19 cellular contexts compared by ENCODE assay signal in genomic region chr7:107404740-107405537, GRCh38.
DNase-seq lines count a peak whose midpoint lies in the region; ATAC-seq, FAIRE-seq and TF ChIP-seq lines count a peak whose summit lies in the region.
"Had no signal": no experiment of that assay in that cellular context is flagged by ENCODE, and none has a peak within 500 bp of the region (broad histone marks: within the 10 kb centered on the region; RNA-seq: fewer than 3 reads in every experiment).

No MANE protein-coding gene starts in this region.

- H3K4me1 ChIP-seq in A673 (ENCODE audit: insufficient read depth, low read length, poor library complexity, severe bottlenecking) (no peaks in the 10 kb centered on the region), HUES48 (ENCODE audit: control insufficient read depth, insufficient read depth, low read length) (peaks cover 8% of the 10 kb centered on the region; the same call in 1 of the 2 replicates), kidney (ENCODE audit: control insufficient read depth in 1 of 2, insufficient read depth in 1 of 2, low read depth in 1 of 2, low read length in 2 of 2) (no peaks in the 10 kb centered on the region)
- H3K4me1 ChIP-seq: stomach, uterus had no signal

- DNase-seq in A673 (ENCODE audit: low spot score) (peak; percentile 58), iPS-NIHi7 (ENCODE audit: extremely low spot score) (peak; percentile 16), kidney (no peak), G401 (ENCODE audit: low spot score) (no peak), Right ventricle myocardium superior (no peak), NCI-H1048 (lab: John Stamatoyannopoulos, UW) (no peak)
- DNase-seq: activated CD4-positive, CD25-positive, alpha-beta regulatory T cell; activated effector memory CD4-positive, alpha-beta T cell treated with anti-CD3 and anti-CD28 coated beads, Interleukin-2, amount 50 U/mL, for 16 hours; amniotic stem cell; GM23248; NCI-H1694 treated with DMSO at 0.1 percent for 48 hours; NCI-H524 treated with DMSO at 0.1 percent for 48 hours; right cardiac atrium; stomach; uterus had no signal

- in situ Hi-C loops in G401 (cut with HindIII; ENCODE audit: low sequenced_read_pairs), result no loop called here

- H3K9me3 ChIP-seq in A673 (ENCODE audit: low read depth, low read length, poor library complexity, severe bottlenecking), result no peaks in the 10 kb centered on the region
- no peaks in the 10 kb centered on the region for H3K9me3 ChIP-seq in HUES48 (ENCODE audit: control insufficient read depth, insufficient read depth, low read length)
- no peaks in the 10 kb centered on the region for H3K9me3 ChIP-seq in kidney (ENCODE audit: control insufficient read depth in 1 of 2, low read length in 2 of 2)
- H3K9me3 ChIP-seq: gastroesophageal sphincter, stomach, uterus had no signal

- H3K27me3 ChIP-seq in A673 (replicated peaks; ENCODE audit: insufficient read depth, low read depth, low read length, poor library complexity) (no peaks in the 10 kb centered on the region), HUES48 (ENCODE audit: control insufficient read depth, insufficient read depth, low read length) (no peaks in the 10 kb centered on the region)
- H3K27me3 ChIP-seq: gastroesophageal sphincter, stomach, uterus had no signal

- ATAC-seq in SK-N-SH treated with all-trans-retinoic acid at 6 μM for 48 hours (no peak), Right ventricle myocardium superior (ENCODE audit: poor library complexity) (no peak)
- ATAC-seq: gastroesophageal sphincter, right cardiac atrium had no signal

- no peak overlapping the region for H3K27ac ChIP-seq in A673 (ENCODE audit: low read depth, low read length, poor library complexity, severe bottlenecking)
- H3K27ac ChIP-seq in HUES48 (ENCODE audit: low read depth, low read length), result peak overlapping the region; percentile 36
- no peak overlapping the region for H3K27ac ChIP-seq in kidney (ENCODE audit: low read depth in 2 of 2, low read length in 2 of 2)
- H3K27ac ChIP-seq: gastroesophageal sphincter, GM23248, stomach, uterus had no signal

- H3K36me3 ChIP-seq in A673 (ENCODE audit: insufficient read depth, low read length, poor library complexity, severe bottlenecking) (no peaks in the 10 kb centered on the region), HUES48 (ENCODE audit: control insufficient read depth, insufficient read depth, low read length) (no peaks in the 10 kb centered on the region), kidney (ENCODE audit: control insufficient read depth in 1 of 2, insufficient read depth in 2 of 2, low read length in 2 of 2) (no peaks in the 10 kb centered on the region)
- H3K36me3 ChIP-seq: uterus had no signal

- CTCF ChIA-PET in A673 (lab: Charles Lee), result no interaction called here

- no peak for FAIRE-seq in kidney (lab: Jason Lieb, UNC)
- FAIRE-seq: G401.6 had no signal

- POLR2A ChIA-PET in A673 (lab: Charles Lee; ENCODE audit: low non-redundant PET), result no interaction called here

- intact Hi-C loops in A673 (cut with micrococcal nuclease; ENCODE audit: unreplicated experiment), result no loop called here
- intact Hi-C loops in kidney (cut with DNase I), result no loop called here
- intact Hi-C loops in Right ventricle myocardium superior (cut with DNase I), result no loop called here

- H3K9ac ChIP-seq in HUES48 (ENCODE audit: low read depth, low read length) (no peak overlapping the region), kidney (ENCODE audit: low read length in 2 of 2) (no peak overlapping the region)
- H3K9ac ChIP-seq: GM23248 had no signal

- H3K4me3 ChIP-seq in A673 (ENCODE audit: low read depth, low read length, poor library complexity, severe bottlenecking), result no peak overlapping the region
- H3K4me3 ChIP-seq in HUES48 (ENCODE audit: low read depth, low read length), result no peak overlapping the region
- H3K4me3 ChIP-seq in kidney (ENCODE audit: low read length in 2 of 2), result no peak overlapping the region
- H3K4me3 ChIP-seq: gastroesophageal sphincter, GM23248, stomach, uterus had no signal

- TF ChIP-seq CTCF in A673 (conservative IDR thresholded peaks at IDR 0.05; ENCODE audit: low read depth, low read length) (no peak), kidney (IDR thresholded peaks at IDR 0.05; ENCODE audit: borderline replicate concordance, extremely low read depth, insufficient read depth) (no peak)

- BruUV-seq in A673 (replicated peaks; lab: Mats Ljungman, UMichigan), result no TSS peak

TF ChIP-seq in SK-N-SH treated with all-trans-retinoic acid at 6 μM for 48 hours, 23 proteins besides CTCF, POLR2A, EP300 and RAD21:
- TF ChIP-seq TCF4 (CRISPR knock-in tag; IDR thresholded peaks at IDR 0.05; ENCODE audit: borderline replicate concordance), result peak; percentile 56; the same call in 1 of the 2 replicates
- TF ChIP-seq GLIS3 (CRISPR knock-in tag; IDR thresholded peaks at IDR 0.05), result no peak
- no peak for TF ChIP-seq ESRRG (CRISPR knock-in tag; IDR thresholded peaks at IDR 0.05)
- TF ChIP-seq ZNF8 (CRISPR knock-in tag; IDR thresholded peaks at IDR 0.05), result no peak
- no peak for TF ChIP-seq TSHZ2 (CRISPR knock-in tag; IDR thresholded peaks at IDR 0.05)
- no peak for TF ChIP-seq PATZ1 (CRISPR knock-in tag; IDR thresholded peaks at IDR 0.05; ENCODE audit: borderline replicate concordance)
- TF ChIP-seq ISL1 (CRISPR knock-in tag; IDR thresholded peaks at IDR 0.05), result peak; percentile 45; the same call in 1 of the 2 replicates

Comparison
In these comparisons a context has a peak if more than half of its experiments do, and no peak if none do; other contexts are left out.
1. DNase-seq: peak in A673 (single experiment) and iPS-NIHi7 (single experiment); none in kidney (single experiment), G401 (single experiment), Right ventricle myocardium superior (single experiment) and NCI-H1048 (single experiment).